In the genomic region with DNA sequence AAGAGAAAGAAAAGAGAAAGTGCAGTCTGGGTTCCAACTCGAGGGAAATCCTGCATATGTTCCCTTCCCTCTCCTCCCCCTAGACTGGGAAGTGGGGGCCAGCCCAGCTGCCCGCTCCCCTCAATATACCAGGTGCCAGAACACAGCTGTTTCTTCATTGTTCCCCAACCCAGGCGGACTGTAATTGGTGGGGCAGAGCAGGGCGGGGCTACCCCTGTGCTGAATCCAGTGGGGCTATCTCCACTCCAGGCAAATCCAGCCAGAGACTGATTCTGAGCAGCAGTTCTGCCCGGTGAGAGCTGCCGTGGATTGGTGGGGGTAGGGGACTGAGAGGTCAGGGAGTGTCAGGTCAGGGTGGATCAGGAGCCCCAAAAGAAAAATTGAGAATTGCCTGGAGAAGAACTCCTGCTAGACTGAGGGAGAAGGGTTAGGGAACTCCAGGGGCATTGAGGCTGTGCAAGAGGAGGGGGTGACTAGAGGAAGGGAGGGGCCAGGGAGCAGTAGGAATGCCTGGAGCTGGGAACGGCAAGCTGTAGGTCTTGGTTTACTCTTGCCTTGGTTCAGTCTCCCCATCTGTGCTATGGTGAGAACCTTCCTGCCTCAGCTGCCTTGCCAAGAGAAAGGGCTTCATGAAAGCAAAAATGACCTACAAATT, we compare ENCODE assay signal across 12 cellular contexts. TPM values are rescaled to one million over a fixed set of nuclear protein-coding genes. Genes with fewer than 3 reads are reported as not detected.
DNase-seq lines count a peak whose midpoint lies in the region; ATAC-seq and TF ChIP-seq lines count a peak whose summit lies in the region.
"Had no signal": no experiment of that assay in that cellular context is flagged by ENCODE, and none has a peak within 500 bp of the region (broad histone marks: within the 10 kb centered on the region; RNA-seq: fewer than 3 reads in every experiment).

Gene MYMX, plus strand, starts transcription at position 250 of the 655 bp plus-strand sequence. CDS start 546 bp downstream, outside the sequence.

- no peaks in the 10 kb centered on the region for H3K27me3 ChIP-seq in ovary
- H3K27me3 ChIP-seq in dorsolateral prefrontal cortex, result no peaks in the 10 kb centered on the region

- no peaks in the 10 kb centered on the region for H3K9me3 Mint-ChIP-seq in stimulated activated naive B cell treated with anti-CD40 and anti-IgM and Interleukin-4, amounts not matched to agents 10 μg/mL and 1 μg/mL and 100 μg/mL, for 72 hours
- H3K9me3 Mint-ChIP-seq: activated CD4-positive, alpha-beta T cell treated with anti-CD3 and anti-CD28 coated beads, Interleukin-2, amount 10 ng/mL, durations not matched to agents 24 days and 14 days had no signal

- peaks cover 12% of the 10 kb centered on the region for H3K4me1 ChIP-seq in ovary (ENCODE audit: insufficient read depth)

- no peaks in the 10 kb centered on the region for H3K36me3 ChIP-seq in ovary

- ATAC-seq in stimulated activated naive B cell treated with anti-CD40 and anti-IgM and Interleukin-4, amounts not matched to agents 10 μg/mL and 1 μg/mL and 100 μg/mL, for 72 hours (replicated peaks), result no peak

- no peak for TF ChIP-seq CTCF in ovary (IDR thresholded peaks at IDR 0.05)
- TF ChIP-seq CTCF in dorsolateral prefrontal cortex (IDR thresholded peaks at IDR 0.05 in 54 of 56, conservative IDR thresholded peaks at IDR 0.05 in 2 of 56; ENCODE audit: low read depth in 1 of 56, partially characterized antibody in 56 of 56), result no peak

- H3K27ac ChIP-seq in ovary, result no peak within 1 kb of the TSS
- H3K27ac ChIP-seq in dorsolateral prefrontal cortex, result peak within 1 kb of the TSS in 25 of 59 donors; percentile 10 to 88 (median 49)

- no peak within 1 kb of the TSS for H3K27ac Mint-ChIP-seq in stimulated activated naive B cell treated with anti-CD40 and anti-IgM and Interleukin-4, amounts not matched to agents 10 μg/mL and 1 μg/mL and 100 μg/mL, for 72 hours
- H3K27ac Mint-ChIP-seq: activated CD4-positive, alpha-beta T cell treated with anti-CD3 and anti-CD28 coated beads, Interleukin-2, amount 10 ng/mL, durations not matched to agents 24 days and 14 days had no signal

- intact Hi-C loops in cardiac septum (cut with DNase I), result no loop called here
- intact Hi-C loops in ovary (cut with DNase I), result no loop called here
- intact Hi-C loops in dorsolateral prefrontal cortex (cut with DNase I), result no loop called here

- H3K9me3 ChIP-seq in ovary, result no peaks in the 10 kb centered on the region

- TF ChIP-seq EP300 in ovary (IDR thresholded peaks at IDR 0.05), result no peak

- H3K4me1 Mint-ChIP-seq in stimulated activated naive B cell treated with anti-CD40 and anti-IgM and Interleukin-4, amounts not matched to agents 10 μg/mL and 1 μg/mL and 100 μg/mL, for 72 hours, result peaks cover 17 to 28% of the 10 kb centered on the region in 2 donors

- DNase-seq in COLO668 (lab: John Stamatoyannopoulos, UW; ENCODE audit: unreplicated experiment), result peak; percentile 3
- peak; percentile 38 for DNase-seq in NCI-H774 (lab: John Stamatoyannopoulos, UW)
- peak; percentile 66 for DNase-seq in cardiac septum (ENCODE audit: low spot score)
- peak in 3 of 5 donors; percentile 20 to 55 (median 37) for DNase-seq in ovary
- no peak for DNase-seq in dorsolateral prefrontal cortex
- DNase-seq in hypothalamus (lab: John Stamatoyannopoulos, UW), result no peak
- DNase-seq in stimulated activated naive B cell treated with anti-CD40 and anti-IgM and Interleukin-4, amounts not matched to agents 10 μg/mL and 1 μg/mL and 100 μg/mL, for 72 hours, result no peak
- DNase-seq in anterior cingulate cortex (lab: John Stamatoyannopoulos, UW), result no peak
- DNase-seq: activated CD4-positive, alpha-beta T cell treated with anti-CD3 and anti-CD28 coated beads, Interleukin-2, amount 10 ng/mL, durations not matched to agents 24 days and 14 days; KG1 had no signal

- no peak within 1 kb of the TSS for H3K4me3 Mint-ChIP-seq in stimulated activated naive B cell treated with anti-CD40 and anti-IgM and Interleukin-4, amounts not matched to agents 10 μg/mL and 1 μg/mL and 100 μg/mL, for 72 hours
- H3K4me3 Mint-ChIP-seq: activated CD4-positive, alpha-beta T cell treated with anti-CD3 and anti-CD28 coated beads, Interleukin-2, amount 10 ng/mL, durations not matched to agents 24 days and 14 days had no signal

- H3K36me3 Mint-ChIP-seq in stimulated activated naive B cell treated with anti-CD40 and anti-IgM and Interleukin-4, amounts not matched to agents 10 μg/mL and 1 μg/mL and 100 μg/mL, for 72 hours, result no peaks in the 10 kb centered on the region

- no peak within 1 kb of the TSS for H3K4me3 ChIP-seq in ovary
- no peak within 1 kb of the TSS for H3K4me3 ChIP-seq in dorsolateral prefrontal cortex

- peaks cover 4 to 6% of the 10 kb centered on the region in 2 donors for H3K27me3 Mint-ChIP-seq in stimulated activated naive B cell treated with anti-CD40 and anti-IgM and Interleukin-4, amounts not matched to agents 10 μg/mL and 1 μg/mL and 100 μg/mL, for 72 hours

- WGBS in ovary, 3 donors, result 19 to 29% (median 20%) methylated on average over 7 of the region's 7 CpGs

- no peak for TF ChIP-seq POLR2A in ovary (IDR thresholded peaks at IDR 0.05)

RNA-seq across cellular contexts. Expression of gene MYMX, which starts in this region (rescaled TPM):
- 0.30 TPM for total RNA-seq in cardiac septum
- under 1 TPM in 2 of 7 donors, not detected in 5; 0.43 to 0.50 TPM for total RNA-seq in ovary
- polyA plus RNA-seq in ovary, result under 1 TPM; 0.40 to 0.42 TPM
- not detected for total RNA-seq in dorsolateral prefrontal cortex
- total RNA-seq: activated CD4-positive, alpha-beta T cell treated with anti-CD3 and anti-CD28 coated beads, Interleukin-2, amount 10 ng/mL, durations not matched to agents 24 days and 14 days; RPMI7951; temporal lobe had no signal

Comparison
In these comparisons a context has a peak if more than half of its experiments do, and no peak if none do; other contexts are left out.
1. Peak in DNase-seq in cardiac septum; RNA of the gene not detected or under 1 TPM.
2. Peak in DNase-seq in ovary; RNA of the gene not detected or under 1 TPM.
3. DNase-seq: peak in COLO668 (single experiment) and NCI-H774 (single experiment); none in dorsolateral prefrontal cortex (0 of 10), hypothalamus (0 of 51), stimulated activated naive B cell treated with anti-CD40 and anti-IgM and Interleukin-4, amounts not matched to agents 10 μg/mL and 1 μg/mL and 100 μg/mL, for 72 hours (single experiment) and anterior cingulate cortex (0 of 58).